In the genomic region with DNA sequence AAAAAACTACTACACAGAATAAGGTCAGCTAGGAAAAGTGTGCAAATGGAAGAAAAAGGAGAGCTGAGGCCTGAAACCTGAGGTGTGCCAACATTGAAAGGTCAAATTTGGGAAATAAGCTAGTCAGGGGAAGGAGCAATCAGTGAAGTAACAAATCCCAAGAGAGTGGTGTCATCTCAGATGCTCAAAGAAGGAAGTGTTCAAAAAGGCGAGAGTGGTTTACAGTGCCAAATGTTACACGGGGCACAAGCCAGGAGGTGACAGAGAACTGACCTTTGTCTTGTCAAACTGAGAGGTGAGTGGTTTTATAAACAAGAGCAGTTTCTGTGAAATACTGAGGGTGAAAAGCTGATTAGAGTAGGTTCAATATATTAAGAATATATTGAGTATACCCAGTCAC, we compare ENCODE assay signal across 22 cellular contexts.
DNase-seq lines count a peak whose midpoint lies in the region; ATAC-seq and TF ChIP-seq lines count a peak whose summit lies in the region.
"Had no signal": no experiment of that assay in that cellular context is flagged by ENCODE, and none has a peak within 500 bp of the region (broad histone marks: within the 10 kb centered on the region; RNA-seq: fewer than 3 reads in every experiment).

No MANE protein-coding gene starts in this region.

- no peak for DNase-seq in HUDEP-2 (lab: John Stamatoyannopoulos, UW; ENCODE audit: unreplicated experiment in 76 of 76)
- DNase-seq in activated CD4-positive, alpha-beta T cell treated with anti-CD3 and anti-CD28 coated beads for 48 hours = no peak
- DNase-seq: activated CD4-positive, CD25-positive, alpha-beta regulatory T cell treated with anti-CD3 and anti-CD28 coated beads, Interleukin-2, amount 50 U/mL, for 72 hours; activated CD8-positive, alpha-beta T cell treated with anti-CD3 and anti-CD28 coated beads, Interleukin-2, amount 10 ng/mL, durations not matched to agents 7 days and 5 days; activated effector memory CD4-positive, alpha-beta T cell treated with anti-CD3 and anti-CD28 coated beads, Interleukin-2, amount 50 U/mL, for 16 hours; CD4-positive, alpha-beta memory T cell; DMS153; HFFc6; islet precursor cell; NCI-H1436; NCI-H510A treated with DMSO at 0.1 percent for 48 hours; Peyer's patch; sigmoid colon; SJCRH30; T-cell; trophoblast cell had no signal

- ATAC-seq in GM18861 (IDR thresholded peaks at IDR 0.05; ENCODE audit: unreplicated experiment) = peak; percentile 78
- ATAC-seq in HG02610 (IDR thresholded peaks at IDR 0.05; ENCODE audit: unreplicated experiment) = peak; percentile 54
- ATAC-seq in HG03558 (IDR thresholded peaks at IDR 0.05; ENCODE audit: extremely low read depth, unreplicated experiment) = peak; percentile 66
- no peak for ATAC-seq in GM18909 (IDR thresholded peaks at IDR 0.05; ENCODE audit: poor library complexity, unreplicated experiment)
- ATAC-seq: activated CD8-positive, alpha-beta T cell treated with anti-CD3 and anti-CD28 coated beads, Interleukin-2, amount 10 ng/mL, durations not matched to agents 7 days and 5 days; T-cell had no signal

- H3K4me1 Mint-ChIP-seq in nephron = peaks cover 25% of the 10 kb centered on the region
- H3K4me1 Mint-ChIP-seq: neural crest cell, T-cell had no signal

- no peaks in the 10 kb centered on the region for H3K27me3 Mint-ChIP-seq in nephron (ENCODE audit: low read depth)

- peaks cover 14% of the 10 kb centered on the region for H3K9me3 Mint-ChIP-seq in nephron
- H3K9me3 Mint-ChIP-seq: HFFc6 had no signal

- H3K36me3 Mint-ChIP-seq in nephron (ENCODE audit: low read depth) = peaks cover 4% of the 10 kb centered on the region
- H3K36me3 Mint-ChIP-seq: CD4-positive, alpha-beta memory T cell; T-cell had no signal

- H3K27ac Mint-ChIP-seq in nephron = peak overlapping the region in 2 of 3 experiments; percentile 22 to 54
- H3K27ac Mint-ChIP-seq: activated CD8-positive, alpha-beta T cell treated with anti-CD3 and anti-CD28 coated beads, Interleukin-2, amount 10 ng/mL, durations not matched to agents 7 days and 5 days; CD4-positive, alpha-beta memory T cell; HFFc6; T-cell had no signal

- no peak for TF ChIP-seq CTCF in nephron (IDR thresholded peaks at IDR 0.05; ENCODE audit: unreplicated experiment in 3 of 3)

- H3K4me3 Mint-ChIP-seq in nephron = no peak overlapping the region
- H3K4me3 Mint-ChIP-seq: activated CD8-positive, alpha-beta T cell treated with anti-CD3 and anti-CD28 coated beads, Interleukin-2, amount 10 ng/mL, durations not matched to agents 7 days and 5 days; CD4-positive, alpha-beta memory T cell; HFFc6; neural crest cell; T-cell had no signal
